Comparison of ENCODE assay signal across 15 cellular contexts in the genomic region with DNA sequence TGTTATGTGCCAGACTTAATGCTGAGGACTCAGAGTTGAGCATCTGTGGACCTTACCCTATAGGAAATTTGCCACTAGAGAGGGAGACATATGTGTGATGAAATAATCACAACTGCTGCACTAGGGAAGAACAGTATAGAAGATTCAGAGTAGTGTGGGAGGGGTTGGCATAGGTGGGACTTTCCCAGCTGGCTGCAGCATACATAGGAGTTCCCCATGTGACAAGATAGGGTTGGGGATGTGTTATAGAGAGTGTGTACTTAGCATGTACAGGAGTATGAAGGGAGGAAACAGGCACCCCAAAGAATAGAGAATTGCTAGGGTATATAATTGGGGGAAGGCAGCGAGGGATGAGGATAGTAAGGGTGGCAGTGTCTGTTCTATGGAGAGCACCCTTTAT. TPM values are rescaled to one million over a fixed set of nuclear protein-coding genes. Genes with fewer than 3 reads are reported as not detected.
DNase-seq lines count a peak whose midpoint lies in the region; ATAC-seq and TF ChIP-seq lines count a peak whose summit lies in the region.
"Had no signal": no experiment of that assay in that cellular context is flagged by ENCODE, and none has a peak within 500 bp of the region (broad histone marks: within the 10 kb centered on the region; RNA-seq: fewer than 3 reads in every experiment).

No MANE protein-coding gene starts in this region.

- no peaks in the 10 kb centered on the region for H3K9me3 Mint-ChIP-seq in activated CD8-positive, alpha-beta T cell treated with anti-CD3 and anti-CD28 coated beads for 36 hours
- no peaks in the 10 kb centered on the region for H3K9me3 Mint-ChIP-seq in activated CD8-positive, alpha-beta T cell treated with anti-CD3 and anti-CD28 coated beads, Interleukin-2, amount 10 ng/mL, durations not matched to agents 7 days and 5 days (ENCODE audit: insufficient read depth)
- H3K9me3 Mint-ChIP-seq: T-helper 1 cell treated with Interleukin-12 subunit alpha and Interleukin-12 subunit beta and Interleukin-4 antibody, amounts not matched to agents 30 μg/mL and 1 μg/mL, for 36 hours had no signal

- H4K20me1 ChIP-seq in PC-9 (ENCODE audit: insufficient read depth) = peaks cover 9% of the 10 kb centered on the region; the same call in 1 of the 2 replicates

- no peak overlapping the region for H3K27ac ChIP-seq in PC-9
- H3K27ac ChIP-seq: gastrocnemius medialis had no signal

- no peaks in the 10 kb centered on the region; the same call in 1 of the 2 replicates for H3F3A ChIP-seq in PC-9 (ENCODE audit: insufficient read depth, low read depth)

- peak; percentile 71 for ATAC-seq in activated CD8-positive, alpha-beta T cell treated with anti-CD3 and anti-CD28 coated beads for 36 hours
- no peak for ATAC-seq in activated CD8-positive, alpha-beta T cell treated with anti-CD3 and anti-CD28 coated beads, Interleukin-2, amount 10 ng/mL, durations not matched to agents 7 days and 5 days
- peak; percentile 53 for ATAC-seq in GM19463 (IDR thresholded peaks at IDR 0.05; ENCODE audit: unreplicated experiment)
- peak; percentile 28 for ATAC-seq in HG03575 (IDR thresholded peaks at IDR 0.05; ENCODE audit: extremely low read depth, insufficient number of reproducible peaks, low FRiP score, unreplicated experiment)
- no peak for ATAC-seq in GM21526 (IDR thresholded peaks at IDR 0.05; ENCODE audit: low FRiP score, unreplicated experiment)
- ATAC-seq in GM21737 (IDR thresholded peaks at IDR 0.05; ENCODE audit: unreplicated experiment) = no peak
- ATAC-seq: gastrocnemius medialis had no signal

- no TSS peak for BruUV-seq in PC-9 (replicated peaks; lab: Mats Ljungman, UMichigan)

- peaks cover 68% of the 10 kb centered on the region for H3K79me2 ChIP-seq in PC-9 (ENCODE audit: low read depth)

- CTCF ChIA-PET in activated CD8-positive, alpha-beta T cell treated with anti-CD3 and anti-CD28 coated beads for 36 hours (lab: Charles Lee) = interaction anchor here (1.3 to 1.8 kb wide), 2 partner anchors 10 to 156 kb away, joined by 3 to 5 read pairs; no protein-coding TSS in a partner anchor
- CTCF ChIA-PET in activated CD8-positive, alpha-beta T cell treated with anti-CD3 and anti-CD28 coated beads, Interleukin-2, amount 10 ng/mL, durations not matched to agents 7 days and 5 days (lab: Charles Lee) = interaction anchor here (1.2 to 1.8 kb wide), 2 partner anchors 24 to 31 kb away, joined by 4 to 6 read pairs; no protein-coding TSS in a partner anchor
- CTCF ChIA-PET in PC-9 (lab: Charles Lee) = no interaction called here

- no peaks in the 10 kb centered on the region for H3K9me3 ChIP-seq in PC-9 (ENCODE audit: insufficient read depth, low read depth)
- H3K9me3 ChIP-seq: gastrocnemius medialis had no signal

- H3K27me3 ChIP-seq in PC-9 (ENCODE audit: insufficient read depth, low read depth) = no peaks in the 10 kb centered on the region
- H3K27me3 ChIP-seq: gastrocnemius medialis had no signal

- H3K36me3 Mint-ChIP-seq in activated CD8-positive, alpha-beta T cell treated with anti-CD3 and anti-CD28 coated beads for 36 hours (ENCODE audit: low read depth) = peaks cover 2% of the 10 kb centered on the region
- H3K36me3 Mint-ChIP-seq in activated CD8-positive, alpha-beta T cell treated with anti-CD3 and anti-CD28 coated beads, Interleukin-2, amount 10 ng/mL, durations not matched to agents 7 days and 5 days (ENCODE audit: low read depth) = peaks cover 4% of the 10 kb centered on the region

- no peaks in the 10 kb centered on the region for H3K36me3 ChIP-seq in PC-9 (ENCODE audit: low read depth)
- H3K36me3 ChIP-seq: gastrocnemius medialis had no signal

- H2AFZ ChIP-seq in PC-9 = no peak overlapping the region

- no peak overlapping the region for H3K4me2 ChIP-seq in PC-9

- no peaks in the 10 kb centered on the region for H3K27me3 Mint-ChIP-seq in activated CD8-positive, alpha-beta T cell treated with anti-CD3 and anti-CD28 coated beads for 36 hours
- H3K27me3 Mint-ChIP-seq in activated CD8-positive, alpha-beta T cell treated with anti-CD3 and anti-CD28 coated beads, Interleukin-2, amount 10 ng/mL, durations not matched to agents 7 days and 5 days (ENCODE audit: low read depth) = no peaks in the 10 kb centered on the region

- no peaks in the 10 kb centered on the region for H3K9me2 ChIP-seq in PC-9 (ENCODE audit: insufficient read depth)

- intact Hi-C loops in activated CD8-positive, alpha-beta T cell treated with anti-CD3 and anti-CD28 coated beads for 36 hours (cut with micrococcal nuclease) = no loop called here
- intact Hi-C loops in PC-9 (cut with micrococcal nuclease; ENCODE audit: unreplicated experiment) = no loop called here

- H3K4me1 Mint-ChIP-seq in activated CD8-positive, alpha-beta T cell treated with anti-CD3 and anti-CD28 coated beads for 36 hours (ENCODE audit: low read depth) = peaks cover 26% of the 10 kb centered on the region
- peaks cover 21% of the 10 kb centered on the region for H3K4me1 Mint-ChIP-seq in activated CD8-positive, alpha-beta T cell treated with anti-CD3 and anti-CD28 coated beads, Interleukin-2, amount 10 ng/mL, durations not matched to agents 7 days and 5 days (ENCODE audit: low read depth)

- TF ChIP-seq CTCF in activated CD8-positive, alpha-beta T cell treated with anti-CD3 and anti-CD28 coated beads for 36 hours (IDR thresholded peaks at IDR 0.05) = no peak
- no peak for TF ChIP-seq CTCF in PC-9 (conservative IDR thresholded peaks at IDR 0.05)

- no peak overlapping the region for H3K4me3 ChIP-seq in PC-9
- H3K4me3 ChIP-seq: gastrocnemius medialis had no signal

- no peak overlapping the region for H3K27ac Mint-ChIP-seq in activated CD8-positive, alpha-beta T cell treated with anti-CD3 and anti-CD28 coated beads for 36 hours
- H3K27ac Mint-ChIP-seq in activated CD8-positive, alpha-beta T cell treated with anti-CD3 and anti-CD28 coated beads, Interleukin-2, amount 10 ng/mL, durations not matched to agents 7 days and 5 days = no peak overlapping the region
- H3K27ac Mint-ChIP-seq: T-helper 1 cell treated with Interleukin-12 subunit alpha and Interleukin-12 subunit beta and Interleukin-4 antibody, amounts not matched to agents 30 μg/mL and 1 μg/mL, for 36 hours had no signal

- POLR2A ChIA-PET in activated CD8-positive, alpha-beta T cell treated with anti-CD3 and anti-CD28 coated beads for 36 hours (lab: Charles Lee) = interaction anchor here (0.6 to 1.9 kb wide), 3 partner anchors 10 to 18 kb away, joined by 3 to 6 read pairs (median 4); no protein-coding TSS in a partner anchor
- POLR2A ChIA-PET in activated CD8-positive, alpha-beta T cell treated with anti-CD3 and anti-CD28 coated beads, Interleukin-2, amount 10 ng/mL, durations not matched to agents 7 days and 5 days (lab: Charles Lee) = no interaction called here
- POLR2A ChIA-PET in PC-9 (lab: Charles Lee; ENCODE audit: unreplicated experiment) = no interaction called here

- no peak overlapping the region for H3K4me3 Mint-ChIP-seq in activated CD8-positive, alpha-beta T cell treated with anti-CD3 and anti-CD28 coated beads for 36 hours
- no peak overlapping the region for H3K4me3 Mint-ChIP-seq in activated CD8-positive, alpha-beta T cell treated with anti-CD3 and anti-CD28 coated beads, Interleukin-2, amount 10 ng/mL, durations not matched to agents 7 days and 5 days
- H3K4me3 Mint-ChIP-seq: T-helper 1 cell treated with Interleukin-12 subunit alpha and Interleukin-12 subunit beta and Interleukin-4 antibody, amounts not matched to agents 30 μg/mL and 1 μg/mL, for 36 hours had no signal

- DNase-seq in activated CD8-positive, alpha-beta T cell treated with anti-CD3 and anti-CD28 coated beads for 36 hours = peak; percentile 64
- no peak for DNase-seq in activated CD8-positive, alpha-beta T cell treated with anti-CD3 and anti-CD28 coated beads, Interleukin-2, amount 10 ng/mL, durations not matched to agents 7 days and 5 days
- peak; percentile 42 for DNase-seq in stimulated activated CD4-positive, alpha-beta T cell treated with anti-CD3 and anti-CD28 coated beads, Interleukin-1b, Interleukin-23, amount 100 ng/mL, for 48 hours
- no peak for DNase-seq in PC-9
- DNase-seq: activated CD8-positive, alpha-beta memory T cell treated with anti-CD3 and anti-CD28 coated beads for 24 hours; cerebellar nuclear complex; COR-L47; gastrocnemius medialis; NCI-H187 treated with DMSO at 0.1 percent for 48 hours; RPMI8226 had no signal

- peaks cover 17% of the 10 kb centered on the region for H3K4me1 ChIP-seq in PC-9 (replicated peaks; ENCODE audit: insufficient read depth)

RNA-seq across cellular contexts. Expression of gene NUP93, which starts 2.9 kb away (rescaled TPM):
- total RNA-seq in activated CD8-positive, alpha-beta T cell treated with anti-CD3 and anti-CD28 coated beads for 36 hours = 100 to 1,000 TPM; 171 to 191 TPM
- 100 to 1,000 TPM; 129 to 143 TPM for total RNA-seq in activated CD8-positive, alpha-beta T cell treated with anti-CD3 and anti-CD28 coated beads, Interleukin-2, amount 10 ng/mL, durations not matched to agents 7 days and 5 days
- 74.7 and 92.4 TPM in 2 replicates for total RNA-seq in PC-9 (2021)

RNA-seq across cellular contexts. Expression of gene MT1X, which starts 50.6 kb away (rescaled TPM):
- total RNA-seq in activated CD8-positive, alpha-beta T cell treated with anti-CD3 and anti-CD28 coated beads for 36 hours = 10 to 100 TPM; 52.5 to 54.2 TPM
- total RNA-seq in activated CD8-positive, alpha-beta T cell treated with anti-CD3 and anti-CD28 coated beads, Interleukin-2, amount 10 ng/mL, durations not matched to agents 7 days and 5 days = 10 to 100 TPM; 85.3 to 86.0 TPM
- total RNA-seq in PC-9 (2021) = 18.9 and 41.2 TPM in 2 replicates

Comparison
In these comparisons a context has a peak if more than half of its experiments do, and no peak if none do; other contexts are left out.
1. ATAC-seq: peak in activated CD8-positive, alpha-beta T cell treated with anti-CD3 and anti-CD28 coated beads for 36 hours (single experiment), GM19463 (single experiment) and HG03575 (single experiment); none in activated CD8-positive, alpha-beta T cell treated with anti-CD3 and anti-CD28 coated beads, Interleukin-2, amount 10 ng/mL, durations not matched to agents 7 days and 5 days (single experiment), GM21526 (single experiment) and GM21737 (single experiment).
2. DNase-seq: peak in activated CD8-positive, alpha-beta T cell treated with anti-CD3 and anti-CD28 coated beads for 36 hours (single experiment) and stimulated activated CD4-positive, alpha-beta T cell treated with anti-CD3 and anti-CD28 coated beads, Interleukin-1b, Interleukin-23, amount 100 ng/mL, for 48 hours (single experiment); none in activated CD8-positive, alpha-beta T cell treated with anti-CD3 and anti-CD28 coated beads, Interleukin-2, amount 10 ng/mL, durations not matched to agents 7 days and 5 days (single experiment) and PC-9 (0 of 2).